Comparison of ENCODE assay signal across 21 cellular contexts in genomic region chr1:243883551-243883950, GRCh38. TPM values are rescaled to one million over a fixed set of nuclear protein-coding genes. Genes with fewer than 3 reads are reported as not detected.
DNase-seq lines count a peak whose midpoint lies in the region; ATAC-seq and TF ChIP-seq lines count a peak whose summit lies in the region.
"Had no signal": no experiment of that assay in that cellular context is flagged by ENCODE, and none has a peak within 500 bp of the region (broad histone marks: within the 10 kb centered on the region; RNA-seq: fewer than 3 reads in every experiment).

No MANE protein-coding gene starts in this region.

- TF ChIP-seq CTCF in MCF 10A (IDR thresholded peaks at IDR 0.05; ENCODE audit: unreplicated experiment) = no peak
- TF ChIP-seq CTCF in breast epithelium (IDR thresholded peaks at IDR 0.05) = no peak
- TF ChIP-seq CTCF in fibroblast of villous mesenchyme (IDR thresholded peaks at IDR 0.05; ENCODE audit: insufficient read depth, low read depth, low read length) = no peak
- TF ChIP-seq CTCF in ascending aorta (IDR thresholded peaks at IDR 0.05) = no peak
- TF ChIP-seq CTCF in MM.1S (IDR thresholded peaks at IDR 0.05; ENCODE audit: low read length) = no peak

- no peak overlapping the region for H3K27ac Mint-ChIP-seq in MCF 10A (ENCODE audit: low read depth, unreplicated experiment)
- H3K27ac Mint-ChIP-seq: activated CD4-positive, alpha-beta T cell treated with anti-CD3 and anti-CD28 coated beads, Interleukin-2, amount 10 ng/mL, durations not matched to agents 24 days and 14 days; activated naive CD8-positive, alpha-beta T cell; IgD-negative memory B cell had no signal

- no peaks in the 10 kb centered on the region for H3F3A ChIP-seq in MM.1S (ENCODE audit: insufficient read depth, low read length)

- H3K9me2 ChIP-seq in MM.1S (replicated peaks; ENCODE audit: insufficient read depth, low read length) = no peaks in the 10 kb centered on the region

- CTCF ChIA-PET in MCF 10A (lab: Yijun Ruan, JAX) = interaction anchor here (1.5 kb wide), 1 partner anchor 10 kb away, joined by 4 read pairs; no protein-coding TSS in a partner anchor

- peak; percentile 65 for DNase-seq in MCF 10A (ENCODE audit: unreplicated experiment)
- DNase-seq in breast epithelium (ENCODE audit: low spot score in 2 of 2) = no peak
- DNase-seq in adipocyte (ENCODE audit: low read depth) = peak; percentile 35
- DNase-seq in fibroblast of villous mesenchyme (ENCODE audit: low read depth) = peak; percentile 1
- DNase-seq in ascending aorta (ENCODE audit: low spot score in 2 of 2) = no peak
- DNase-seq in MM.1S = no peak
- DNase-seq: activated CD4-positive, alpha-beta T cell treated with anti-CD3 and anti-CD28 coated beads, Interleukin-2, amount 10 ng/mL, durations not matched to agents 24 days and 14 days; activated T-cell treated with anti-CD3 and anti-CD28 coated beads, Interleukin-2, amount 50 U/mL, for 1 hour; GF-D8; heart right ventricle; left cardiac atrium; NCI-H1092; occipital lobe; SIG-M5; thyroid gland had no signal

- H3K4me1 Mint-ChIP-seq in MCF 10A (ENCODE audit: insufficient read depth, unreplicated experiment) = no peaks in the 10 kb centered on the region
- H3K4me1 Mint-ChIP-seq: activated CD4-positive, alpha-beta T cell treated with anti-CD3 and anti-CD28 coated beads, Interleukin-2, amount 10 ng/mL, durations not matched to agents 24 days and 14 days; IgD-negative memory B cell had no signal

- H3K9me3 ChIP-seq in breast epithelium (no peaks in the 10 kb centered on the region), adipocyte (ENCODE audit: control insufficient read depth, low read length) (no peaks in the 10 kb centered on the region), ascending aorta (no peaks in the 10 kb centered on the region), MM.1S (replicated peaks; ENCODE audit: insufficient read depth, low read length) (no peaks in the 10 kb centered on the region)
- H3K9me3 ChIP-seq: heart right ventricle, thyroid gland had no signal

- H3K4me3 ChIP-seq in breast epithelium = no peak overlapping the region
- no peak overlapping the region for H3K4me3 ChIP-seq in adipocyte (ENCODE audit: low read length)
- no peak overlapping the region for H3K4me3 ChIP-seq in fibroblast of villous mesenchyme (ENCODE audit: low read depth, low read length)
- no peak overlapping the region for H3K4me3 ChIP-seq in ascending aorta
- no peak overlapping the region for H3K4me3 ChIP-seq in MM.1S (ENCODE audit: low read length)
- H3K4me3 ChIP-seq: heart right ventricle, skin epidermis, thyroid gland had no signal

- H2AFZ ChIP-seq in MM.1S (ENCODE audit: low read length) = no peak overlapping the region

- H3K36me3 Mint-ChIP-seq in MCF 10A (ENCODE audit: insufficient read depth, unreplicated experiment) = no peaks in the 10 kb centered on the region

- peaks cover 21% of the 10 kb centered on the region for H3K27me3 Mint-ChIP-seq in MCF 10A (ENCODE audit: insufficient read depth, unreplicated experiment)

- H3K27ac ChIP-seq in breast epithelium (no peak overlapping the region), ascending aorta (no peak overlapping the region), MM.1S (ENCODE audit: low read length) (no peak overlapping the region)
- H3K27ac ChIP-seq: 22Rv1, heart right ventricle, skin epidermis, thyroid gland had no signal

- POLR2A ChIA-PET in MCF 10A (lab: Yijun Ruan, JAX) = no interaction called here

- no peaks in the 10 kb centered on the region for H3K79me2 ChIP-seq in MM.1S (ENCODE audit: low read length)

- intact Hi-C loops in MCF 10A (cut with micrococcal nuclease) (no loop called here), breast epithelium (cut with DNase I; ENCODE audit: low total_unique reads) (no loop called here), ascending aorta (cut with DNase I) (no loop called here)

- H3K27me3 ChIP-seq in breast epithelium (no peaks in the 10 kb centered on the region), adipocyte (replicated peaks; ENCODE audit: control insufficient read depth, insufficient read depth, low read length) (no peaks in the 10 kb centered on the region), ascending aorta (no peaks in the 10 kb centered on the region), MM.1S (replicated peaks; ENCODE audit: insufficient read depth, low read length) (no peaks in the 10 kb centered on the region)
- H3K27me3 ChIP-seq: heart right ventricle, thyroid gland had no signal

- no peak overlapping the region for H3K4me3 Mint-ChIP-seq in MCF 10A (ENCODE audit: unreplicated experiment)
- H3K4me3 Mint-ChIP-seq: activated CD4-positive, alpha-beta T cell treated with anti-CD3 and anti-CD28 coated beads, Interleukin-2, amount 10 ng/mL, durations not matched to agents 24 days and 14 days; activated naive CD8-positive, alpha-beta T cell; IgD-negative memory B cell had no signal

- H3K4me1 ChIP-seq in breast epithelium (no peaks in the 10 kb centered on the region), adipocyte (ENCODE audit: control insufficient read depth, insufficient read depth, low read length) (no peaks in the 10 kb centered on the region), ascending aorta (no peaks in the 10 kb centered on the region), MM.1S (ENCODE audit: low read length) (no peaks in the 10 kb centered on the region)
- H3K4me1 ChIP-seq: heart right ventricle, thyroid gland had no signal

- ATAC-seq in GM18907 (IDR thresholded peaks at IDR 0.05; ENCODE audit: unreplicated experiment) (no peak), HG03039 (IDR thresholded peaks at IDR 0.05; ENCODE audit: unreplicated experiment) (no peak)
- ATAC-seq: heart right ventricle, left cardiac atrium had no signal

- H3K9me3 Mint-ChIP-seq in MCF 10A (ENCODE audit: unreplicated experiment) = no peaks in the 10 kb centered on the region

- no peaks in the 10 kb centered on the region for H4K20me1 ChIP-seq in MM.1S (ENCODE audit: insufficient read depth, low read length)

- no peak overlapping the region for H3K9ac ChIP-seq in adipocyte (ENCODE audit: low read length)
- no peak overlapping the region for H3K9ac ChIP-seq in MM.1S (ENCODE audit: low read length)

- no peak for TF ChIP-seq POLR2A in breast epithelium (IDR thresholded peaks at IDR 0.05)

- no TSS peak for BruUV-seq in MCF 10A (replicated peaks; lab: Mats Ljungman, UMichigan)

- H3K4me2 ChIP-seq in MM.1S (ENCODE audit: low read depth, low read length) = no peak overlapping the region

- H3K36me3 ChIP-seq in breast epithelium (no peaks in the 10 kb centered on the region), adipocyte (ENCODE audit: control insufficient read depth, insufficient read depth, low read length, severe bottlenecking) (no peaks in the 10 kb centered on the region), ascending aorta (no peaks in the 10 kb centered on the region), MM.1S (replicated peaks; ENCODE audit: insufficient read depth, low read length) (no peaks in the 10 kb centered on the region)
- H3K36me3 ChIP-seq: heart right ventricle, thyroid gland had no signal

RNA-seq across cellular contexts. Expression of gene AKT3, which starts 33.5 kb away (rescaled TPM):
- total RNA-seq in MCF 10A (2022) = 31.9 and 35.0 TPM in 2 replicates
- total RNA-seq in breast epithelium = 10 to 100 TPM; 49.6 to 58.7 (median 58.7) TPM
- 36.4 and 38.0 TPM in 2 replicates for total RNA-seq in fibroblast of villous mesenchyme
- 38.0 TPM for total RNA-seq in ascending aorta

Comparison
In these comparisons a context has a peak if more than half of its experiments do, and no peak if none do; other contexts are left out.
1. DNase-seq: peak in MCF 10A (single experiment), adipocyte (single experiment) and fibroblast of villous mesenchyme (single experiment); none in breast epithelium (0 of 2), ascending aorta (0 of 2) and MM.1S (single experiment).